Comparison of ENCODE assay signal across 16 cellular contexts in the genomic region with DNA sequence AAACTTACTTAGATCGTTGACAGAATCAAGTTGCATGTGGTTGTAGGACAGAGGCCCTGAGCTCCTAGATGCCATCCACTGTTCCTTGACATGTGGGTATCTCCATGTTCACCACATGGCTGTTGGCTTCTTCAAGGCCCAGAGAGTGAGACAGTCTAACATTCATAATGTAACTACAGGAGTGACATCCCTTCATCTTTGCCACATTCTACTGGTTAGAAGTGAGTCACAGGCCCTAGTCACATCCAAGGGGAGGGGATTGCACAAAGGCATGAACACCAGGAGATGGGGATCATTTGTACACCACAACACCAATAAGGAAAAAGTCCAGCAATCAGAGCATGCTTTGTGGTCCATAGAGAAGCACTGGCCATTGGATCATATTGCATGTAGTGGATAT. TPM values are rescaled to one million over a fixed set of nuclear protein-coding genes. Genes with fewer than 3 reads are reported as not detected.
DNase-seq lines count a peak whose midpoint lies in the region; ATAC-seq and TF ChIP-seq lines count a peak whose summit lies in the region.
"Had no signal": no experiment of that assay in that cellular context is flagged by ENCODE, and none has a peak within 500 bp of the region (broad histone marks: within the 10 kb centered on the region; RNA-seq: fewer than 3 reads in every experiment).

No MANE protein-coding gene starts in this region.

- H3K27ac Mint-ChIP-seq in activated CD4-positive, alpha-beta T cell treated with anti-CD3 and anti-CD28 coated beads for 36 hours: no peak overlapping the region
- no peak overlapping the region for H3K27ac Mint-ChIP-seq in stimulated activated effector memory CD8-positive, alpha-beta T cell treated with anti-CD3 and anti-CD28 coated beads, Interleukin-12 subunit alpha, Interleukin-12 subunit beta, amount 100 ng/mL, for 72 hours
- H3K27ac Mint-ChIP-seq: CD4-positive, alpha-beta T cell; H9 had no signal

- CTCF ChIA-PET in activated CD4-positive, alpha-beta T cell treated with anti-CD3 and anti-CD28 coated beads for 36 hours (lab: Charles Lee): no interaction called here
- CTCF ChIA-PET in PC-3 (lab: Charles Lee): no interaction called here

- no peaks in the 10 kb centered on the region for H3K27me3 ChIP-seq in PC-3 (ENCODE audit: low read length)

- H3K79me2 ChIP-seq in PC-3 (ENCODE audit: low read length): no peaks in the 10 kb centered on the region

- H3K4me3 Mint-ChIP-seq in activated CD4-positive, alpha-beta T cell treated with anti-CD3 and anti-CD28 coated beads for 36 hours: no peak overlapping the region
- H3K4me3 Mint-ChIP-seq in stimulated activated effector memory CD8-positive, alpha-beta T cell treated with anti-CD3 and anti-CD28 coated beads, Interleukin-12 subunit alpha, Interleukin-12 subunit beta, amount 100 ng/mL, for 72 hours: no peak overlapping the region
- H3K4me3 Mint-ChIP-seq: CD4-positive, alpha-beta T cell; H9 had no signal

- no peaks in the 10 kb centered on the region for H3K36me3 Mint-ChIP-seq in activated CD4-positive, alpha-beta T cell treated with anti-CD3 and anti-CD28 coated beads for 36 hours (ENCODE audit: low read depth)
- peaks cover 6% of the 10 kb centered on the region for H3K36me3 Mint-ChIP-seq in stimulated activated effector memory CD8-positive, alpha-beta T cell treated with anti-CD3 and anti-CD28 coated beads, Interleukin-12 subunit alpha, Interleukin-12 subunit beta, amount 100 ng/mL, for 72 hours

- H3K9me2 ChIP-seq in PC-3 (replicated peaks; ENCODE audit: low read length): no peaks in the 10 kb centered on the region

- H3K9me3 ChIP-seq in PC-3 (ENCODE audit: low read length): no peaks in the 10 kb centered on the region
- H3K9me3 ChIP-seq: Caco-2 had no signal

- no peaks in the 10 kb centered on the region for H3F3A ChIP-seq in PC-3 (ENCODE audit: low read length, unreplicated experiment)

- BruUV-seq in PC-3 (replicated peaks; lab: Mats Ljungman, UMichigan): no TSS peak

- intact Hi-C loops in activated CD4-positive, alpha-beta T cell treated with anti-CD3 and anti-CD28 coated beads for 36 hours (cut with DNase I, micrococcal nuclease): no loop called here
- intact Hi-C loops in PC-3 (cut with micrococcal nuclease): no loop called here

- POLR2A ChIA-PET in activated CD4-positive, alpha-beta T cell treated with anti-CD3 and anti-CD28 coated beads for 36 hours (lab: Charles Lee): no interaction called here
- POLR2A ChIA-PET in PC-3 (lab: Charles Lee; ENCODE audit: unreplicated experiment): no interaction called here

- no peak overlapping the region for H2AFZ ChIP-seq in PC-3 (ENCODE audit: low read length)

- H3K4me3 ChIP-seq in PC-3 (ENCODE audit: low read length): no peak overlapping the region
- H3K4me3 ChIP-seq: A549 had no signal

- no peaks in the 10 kb centered on the region for H3K27me3 Mint-ChIP-seq in activated CD4-positive, alpha-beta T cell treated with anti-CD3 and anti-CD28 coated beads for 36 hours

- H3K27ac ChIP-seq in PC-3 (ENCODE audit: low read length): no peak overlapping the region
- H3K27ac ChIP-seq: 22Rv1, A549, C4-2B had no signal

- H4K20me1 ChIP-seq in PC-3 (ENCODE audit: low read length): no peaks in the 10 kb centered on the region

- no peak for TF ChIP-seq CTCF in PC-3 (conservative IDR thresholded peaks at IDR 0.05; ENCODE audit: low read depth, low read length)

- H3K4me2 ChIP-seq in PC-3 (ENCODE audit: low read length): no peak overlapping the region
- H3K4me2 ChIP-seq: A549 had no signal

- H3K9ac ChIP-seq in PC-3 (ENCODE audit: low read length): no peak overlapping the region

- peaks cover 7% of the 10 kb centered on the region for H3K9me3 Mint-ChIP-seq in activated CD4-positive, alpha-beta T cell treated with anti-CD3 and anti-CD28 coated beads for 36 hours (ENCODE audit: low read depth)
- peaks cover 4% of the 10 kb centered on the region for H3K9me3 Mint-ChIP-seq in stimulated activated effector memory CD8-positive, alpha-beta T cell treated with anti-CD3 and anti-CD28 coated beads, Interleukin-12 subunit alpha, Interleukin-12 subunit beta, amount 100 ng/mL, for 72 hours

- H3K4me1 Mint-ChIP-seq in activated CD4-positive, alpha-beta T cell treated with anti-CD3 and anti-CD28 coated beads for 36 hours: no peaks in the 10 kb centered on the region
- H3K4me1 Mint-ChIP-seq in stimulated activated effector memory CD8-positive, alpha-beta T cell treated with anti-CD3 and anti-CD28 coated beads, Interleukin-12 subunit alpha, Interleukin-12 subunit beta, amount 100 ng/mL, for 72 hours: no peaks in the 10 kb centered on the region
- H3K4me1 Mint-ChIP-seq: H9 had no signal

- no peaks in the 10 kb centered on the region for H3K36me3 ChIP-seq in PC-3 (ENCODE audit: low read depth, low read length)

- DNase-seq in activated CD4-positive, alpha-beta T cell treated with anti-CD3 and anti-CD28 coated beads for 36 hours: no peak
- no peak for DNase-seq in activated CD4-positive, alpha-beta T cell treated with anti-CD3 and anti-CD28 coated beads, Interleukin-2, amount 50 U/mL, for 1 hour
- peak; percentile 10 for DNase-seq in PC-3
- DNase-seq in ecto neural progenitor cell (ENCODE audit: low spot score): peak; percentile 26
- no peak for DNase-seq in stimulated activated effector memory CD8-positive, alpha-beta T cell treated with anti-CD3 and anti-CD28 coated beads, Interleukin-12 subunit alpha, Interleukin-12 subunit beta, amount 100 ng/mL, for 72 hours (ENCODE audit: low spot score in 2 of 2)
- DNase-seq: AML-193; Caco-2; CD4-positive, alpha-beta T cell; GDM1; H9; IMR-90 had no signal

- ATAC-seq in activated CD4-positive, alpha-beta T cell treated with anti-CD3 and anti-CD28 coated beads for 36 hours: peak; percentile 30
- ATAC-seq in PC-3: no peak
- ATAC-seq in stimulated activated effector memory CD8-positive, alpha-beta T cell treated with anti-CD3 and anti-CD28 coated beads, Interleukin-12 subunit alpha, Interleukin-12 subunit beta, amount 100 ng/mL, for 72 hours: peak; percentile 32
- no peak for ATAC-seq in HG03439 (IDR thresholded peaks at IDR 0.05; ENCODE audit: unreplicated experiment)
- no peak for ATAC-seq in HG02884 (IDR thresholded peaks at IDR 0.05; ENCODE audit: unreplicated experiment)
- ATAC-seq: A549 had no signal

- no peaks in the 10 kb centered on the region for H3K4me1 ChIP-seq in PC-3 (ENCODE audit: insufficient read depth, low read length)
- H3K4me1 ChIP-seq: A549, Caco-2 had no signal

RNA-seq across cellular contexts. Expression of gene WSCD1, which starts 56.6 kb away (rescaled TPM):
- under 1 TPM; 0.04 to 0.16 TPM for total RNA-seq in activated CD4-positive, alpha-beta T cell treated with anti-CD3 and anti-CD28 coated beads for 36 hours
- 56.7 and 57.0 TPM in 2 replicates for total RNA-seq in PC-3 (2014; rRNA removed)
- total RNA-seq: Caco-2; CD4-positive, alpha-beta T cell; IMR-90 had no signal

Comparison
In these comparisons a context has a peak if more than half of its experiments do, and no peak if none do; other contexts are left out.
1. ATAC-seq: peak in activated CD4-positive, alpha-beta T cell treated with anti-CD3 and anti-CD28 coated beads for 36 hours (single experiment) and stimulated activated effector memory CD8-positive, alpha-beta T cell treated with anti-CD3 and anti-CD28 coated beads, Interleukin-12 subunit alpha, Interleukin-12 subunit beta, amount 100 ng/mL, for 72 hours (single experiment); none in PC-3 (single experiment), HG03439 (single experiment) and HG02884 (single experiment).
2. DNase-seq: peak in PC-3 (single experiment) and ecto neural progenitor cell (single experiment); none in activated CD4-positive, alpha-beta T cell treated with anti-CD3 and anti-CD28 coated beads for 36 hours (single experiment), activated CD4-positive, alpha-beta T cell treated with anti-CD3 and anti-CD28 coated beads, Interleukin-2, amount 50 U/mL, for 1 hour (single experiment) and stimulated activated effector memory CD8-positive, alpha-beta T cell treated with anti-CD3 and anti-CD28 coated beads, Interleukin-12 subunit alpha, Interleukin-12 subunit beta, amount 100 ng/mL, for 72 hours (0 of 2).
3. RNA of gene WSCD1, which starts 56.6 kb away (total RNA-seq): 56.7 to 57.0 TPM in PC-3; 0.04 to 0.16 TPM in activated CD4-positive, alpha-beta T cell treated with anti-CD3 and anti-CD28 coated beads for 36 hours; every median in the first group is over 10 times any median in the second.